12 cellular contexts compared by ENCODE assay signal in genomic region chr16:53600076-53600475, GRCh38.
"Had no signal": no experiment of that assay in that cellular context is flagged by ENCODE, and none has a peak within 500 bp of the region (broad histone marks: within the 10 kb centered on the region; RNA-seq: fewer than 3 reads in every experiment).

No MANE protein-coding gene starts in this region.

- H3K36me3 ChIP-seq: transverse colon had no signal

- FAIRE-seq: colon had no signal

- DNase-seq: activated CD4-positive, alpha-beta T cell treated with anti-CD3 and anti-CD28 coated beads, Interleukin-2, amount 50 U/mL, for 1 hour; activated effector memory CD4-positive, alpha-beta T cell treated with anti-CD3 and anti-CD28 coated beads, Interleukin-2, amount 50 U/mL, for 16 hours; activated T-cell treated with anti-CD3 and anti-CD28 coated beads, Interleukin-2, amount 50 U/mL, for 4 hours; anterior cingulate cortex; effector CD4-positive, alpha-beta T cell; kidney glomerular epithelial cell; natural killer cell; right cardiac atrium; stimulated activated naive B cell treated with anti-CD40 and anti-IgM and Interleukin-4, amounts not matched to agents 10 μg/mL and 1 μg/mL and 100 μg/mL, for 72 hours; transverse colon had no signal

- H3K4me1 ChIP-seq: transverse colon had no signal

- H3K27me3 ChIP-seq: hepatocyte, transverse colon had no signal

- H3K4me3 ChIP-seq: hepatocyte, transverse colon had no signal

- H2AFZ ChIP-seq: hepatocyte had no signal

- H3K27ac ChIP-seq: hepatocyte, transverse colon had no signal

- H3K79me2 ChIP-seq: hepatocyte had no signal

- ATAC-seq: activated T-cell treated with anti-CD3 and anti-CD28 coated beads, Interleukin-2, amount 50 U/mL, for 4 hours; natural killer cell; right cardiac atrium; stimulated activated naive B cell treated with anti-CD40 and anti-IgM and Interleukin-4, amounts not matched to agents 10 μg/mL and 1 μg/mL and 100 μg/mL, for 72 hours had no signal

- H3K4me2 ChIP-seq: hepatocyte had no signal
